7 cellular contexts compared by ENCODE assay signal in genomic region chr22:24603770-24604629, GRCh38. TPM values are rescaled to one million over a fixed set of nuclear protein-coding genes. Genes with fewer than 3 reads are reported as not detected.
DNase-seq lines count a peak whose midpoint lies in the region; TF ChIP-seq lines count a peak whose summit lies in the region.
"Not testable (repeated sequence)": the region's sequence is repeated elsewhere in the genome, so short reads cannot be mapped to it uniquely, and the experiment has no call there.

No MANE protein-coding gene starts in this region.

- H2AFZ ChIP-seq in OCI-LY7 (ENCODE audit: low read length), result peak overlapping the region; percentile 80; the same call in 1 of the 2 replicates

- peak; percentile 52 for TF ChIP-seq CTCF in OCI-LY7 (conservative IDR thresholded peaks at IDR 0.05; ENCODE audit: low read length)
- TF ChIP-seq CTCF in kidney epithelial cell (IDR thresholded peaks at IDR 0.05; ENCODE audit: insufficient read depth, low read length, poor library complexity, severe bottlenecking), result peak; percentile 23
- peak; percentile 20 for TF ChIP-seq CTCF in osteocyte (IDR thresholded peaks at IDR 0.05)

- peak overlapping the region; percentile 44 for H3K9ac ChIP-seq in HUES6 (ENCODE audit: low read length)

- not testable (repeated sequence) for H3K9me3 ChIP-seq in HUES6 (ENCODE audit: control insufficient read depth, insufficient read depth, low read depth, low read length); OCI-LY7 (ENCODE audit: low read length)

- H3K27ac ChIP-seq in HUES6 (ENCODE audit: low read depth, low read length); OCI-LY7 (ENCODE audit: low read depth, low read length, poor library complexity, severe bottlenecking): not testable (repeated sequence)

- H3K27me3 ChIP-seq in HUES6 (ENCODE audit: control insufficient read depth, insufficient read depth, low read length); kidney epithelial cell (ENCODE audit: control insufficient read depth, insufficient read depth, low read length): not testable (repeated sequence)

- CTCF ChIA-PET in OCI-LY7 (lab: Charles Lee; ENCODE audit: unreplicated experiment), result not testable (repeated sequence)

- not testable (repeated sequence) for H4K20me1 ChIP-seq in OCI-LY7 (ENCODE audit: insufficient read depth, low read length)

- intact Hi-C loops in OCI-LY7 (cut with micrococcal nuclease; ENCODE audit: unreplicated experiment), result not testable (repeated sequence)

- H3K4me2 ChIP-seq in OCI-LY7 (ENCODE audit: low read length), result peak overlapping the region; percentile 44; the same call in 1 of the 2 replicates

- not testable (repeated sequence) for H3K36me3 Mint-ChIP-seq in osteocyte (ENCODE audit: unreplicated experiment)

- H3K4me3 Mint-ChIP-seq in osteocyte (ENCODE audit: unreplicated experiment), result not testable (repeated sequence)

- not testable (repeated sequence) for H3K27me3 Mint-ChIP-seq in osteocyte (ENCODE audit: unreplicated experiment)

- H3K4me3 ChIP-seq in HUES6 (ENCODE audit: low read depth, low read length) (peak overlapping the region; percentile 61; the same call in 1 of the 2 replicates), kidney epithelial cell (ENCODE audit: low read depth, low read length) (peak overlapping the region; percentile 44)
- not testable (repeated sequence) for H3K4me3 ChIP-seq in OCI-LY7 (ENCODE audit: low read depth, low read length, poor library complexity, severe bottlenecking)

- peak; percentile 64 for DNase-seq in ELF-1 (ENCODE audit: low read depth, low spot score)
- DNase-seq in OCI-LY7 (ENCODE audit: low spot score), result peak; percentile 27
- peak; percentile 29 to 39 for DNase-seq in activated CD4-positive, alpha-beta T cell treated with anti-CD3 and anti-CD28 coated beads, Interleukin-2, amount 50 U/mL, for 48 hours
- peak; percentile 14 for DNase-seq in central memory CD4-positive, alpha-beta T cell
- not testable (repeated sequence) for DNase-seq in kidney epithelial cell (ENCODE audit: low read depth); osteocyte (ENCODE audit: extremely low spot score, unreplicated experiment)

- H3K4me1 ChIP-seq in HUES6 (ENCODE audit: control insufficient read depth, insufficient read depth, low read length), result peaks cover 15% of the 10 kb centered on the region
- H3K4me1 ChIP-seq in OCI-LY7 (ENCODE audit: insufficient read depth, low read length, poor library complexity, severe bottlenecking), result peaks cover 20% of the 10 kb centered on the region

- H3K36me3 ChIP-seq in HUES6 (ENCODE audit: control insufficient read depth, insufficient read depth, low read length); OCI-LY7 (ENCODE audit: insufficient read depth, low read length); kidney epithelial cell (ENCODE audit: control insufficient read depth, insufficient read depth, low read length): not testable (repeated sequence)

- peak overlapping the region; percentile 12 for H3K27ac Mint-ChIP-seq in osteocyte (ENCODE audit: unreplicated experiment)

- POLR2A ChIA-PET in OCI-LY7 (lab: Charles Lee), result interaction anchor here (0.6 kb wide), 1 partner anchor 73 kb away, joined by 4 read pairs; no protein-coding TSS in a partner anchor

- H3K79me2 ChIP-seq in OCI-LY7 (ENCODE audit: insufficient read depth, low read depth, low read length), result not testable (repeated sequence)

- BruUV-seq in OCI-LY7 (replicated peaks; lab: Mats Ljungman, UMichigan), result not testable (repeated sequence)

- H3K9me3 Mint-ChIP-seq in osteocyte (ENCODE audit: unreplicated experiment), result not testable (repeated sequence)

- not testable (repeated sequence) for H3K9me2 ChIP-seq in OCI-LY7 (ENCODE audit: insufficient read depth, low read length)

- H3K4me1 Mint-ChIP-seq in osteocyte (ENCODE audit: unreplicated experiment), result peaks cover 13% of the 10 kb centered on the region

RNA-seq across cellular contexts. Expression of gene GGT1, which starts 1.0 kb away (rescaled TPM):
- total RNA-seq in OCI-LY7 (2014; rRNA removed; shearing (Covaris generic)), result 5.8 and 14.0 TPM in 2 replicates
- total RNA-seq in OCI-LY7 (2022) (4.0 and 5.1 TPM in 2 replicates), kidney epithelial cell (22.7 and 22.8 TPM in 2 replicates), osteocyte (1.9 and 2.6 TPM in 2 replicates)

RNA-seq across cellular contexts. Expression of gene LRRC75B, which starts 11.1 kb away (rescaled TPM):
- total RNA-seq in OCI-LY7 (2014; rRNA removed; shearing (Covaris generic)), result not detected in 2 replicates
- not detected in 2 replicates for total RNA-seq in OCI-LY7 (2022)
- 17.3 and 18.1 TPM in 2 replicates for total RNA-seq in kidney epithelial cell
- 10.3 and 11.0 TPM in 2 replicates for total RNA-seq in osteocyte

RNA-seq across cellular contexts. Expression of gene SNRPD3, which starts 48.2 kb away (rescaled TPM):
- 264 and 278 TPM in 2 replicates for total RNA-seq in OCI-LY7 (2014; rRNA removed; shearing (Covaris generic))
- total RNA-seq in OCI-LY7 (2022) (153 and 166 TPM in 2 replicates), kidney epithelial cell (137 and 160 TPM in 2 replicates), osteocyte (73.3 and 84.9 TPM in 2 replicates)

RNA-seq across cellular contexts. Expression of gene GUCD1, which starts 49.1 kb away (rescaled TPM):
- 80.4 and 144 TPM in 2 replicates for total RNA-seq in OCI-LY7 (2014; rRNA removed; shearing (Covaris generic))
- total RNA-seq in OCI-LY7 (2022) (114 and 129 TPM in 2 replicates), kidney epithelial cell (81.8 and 120 TPM in 2 replicates), osteocyte (79.3 and 81.5 TPM in 2 replicates)

Comparison
In these comparisons a context has a peak if more than half of its experiments do, and no peak if none do; other contexts are left out.
1. RNA of gene LRRC75B, which starts 11.1 kb away (total RNA-seq): 17.3 to 18.1 TPM in kidney epithelial cell and 10.3 to 11.0 TPM in osteocyte; not detected in OCI-LY7; every median in the first group is over 10 times any median in the second.
2. Peak in every context shown above with its lines, with median percentiles within 50 percentile points of each other: CTCF ChIP-seq.